Comparison of ENCODE assay signal across 9 cellular contexts in the genomic region with DNA sequence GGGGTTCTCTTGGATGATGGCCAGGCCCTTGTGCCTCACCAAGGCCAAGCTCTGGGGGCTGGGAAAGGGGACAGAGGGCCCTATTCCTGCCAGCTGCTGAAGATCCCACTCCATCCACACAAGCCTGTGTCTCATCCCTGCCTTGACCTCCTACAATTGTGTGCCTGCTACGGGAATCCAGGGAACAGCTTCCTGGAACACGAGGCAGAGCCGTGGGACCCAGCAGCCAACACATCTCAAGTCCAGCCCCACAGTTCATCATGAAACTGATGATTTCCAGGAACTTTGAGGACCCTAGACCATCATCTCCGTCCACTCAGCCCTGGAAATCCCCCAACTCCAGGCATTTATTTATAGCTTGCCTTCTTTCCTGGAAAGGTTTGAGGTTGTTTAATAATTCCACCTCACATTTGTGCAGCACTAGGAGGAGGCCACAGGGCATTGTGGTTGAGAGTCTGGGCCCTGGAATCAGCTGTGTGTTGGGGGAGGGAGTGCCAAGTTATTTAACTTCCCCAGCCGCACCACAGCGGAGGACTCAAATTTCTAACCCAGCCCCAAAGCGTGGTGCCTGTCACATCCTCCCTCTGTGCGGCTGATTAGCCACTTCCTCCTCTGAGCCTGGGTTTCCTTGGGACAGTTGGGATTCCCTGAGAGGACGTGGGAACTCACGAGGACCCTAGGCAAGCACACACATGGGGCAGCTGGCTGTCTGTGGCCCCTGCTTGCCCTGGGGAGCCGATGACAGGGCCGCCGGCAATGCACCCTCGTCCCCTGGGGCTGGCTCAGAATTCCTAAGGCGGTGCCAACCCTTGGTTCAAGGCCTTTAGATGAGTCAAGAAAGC. TPM values are rescaled to one million over a fixed set of nuclear protein-coding genes. Genes with fewer than 3 reads are reported as not detected.
A peak's percentile ranks its signal among the peaks of the same experiment; 100 is the strongest.
DNase-seq lines count a peak whose midpoint lies in the region; FAIRE-seq and TF ChIP-seq lines count a peak whose summit lies in the region.
"Had no signal": no experiment of that assay in that cellular context is flagged by ENCODE, and none has a peak within 500 bp of the region (broad histone marks: within the 10 kb centered on the region; RNA-seq: fewer than 3 reads in every experiment).

No MANE protein-coding gene starts in this region.

- H3K14ac ChIP-seq in H9 (ENCODE audit: insufficient read depth, low read length), result 0 out of 2 replicates have a peak overlapping the region, but pooled peaks have one; percentile 3

- H3K4ac ChIP-seq in H9 (ENCODE audit: low read depth, low read length), result no peak overlapping the region

- DNase-seq in AG20443 (ENCODE audit: low spot score) (peak; percentile 90), H9 (peak; percentile 72), SIG-M5 treated with dmso at 0.1 percent for 504 hours (lab: John Stamatoyannopoulos, UW; ENCODE audit: unreplicated experiment) (peak; percentile 77), endothelial cell of umbilical vein (ENCODE audit: low read depth, low spot score) (peak; percentile 83), mesothelial cell of epicardium (ENCODE audit: low spot score in 2 of 2, unreplicated experiment in 2 of 2) (peak in 1 of 2 experiments; percentile 57), uterus (peak; percentile 32 to 60), putamen (ENCODE audit: low spot score) (no peak), GOT3 (lab: John Stamatoyannopoulos, UW) (no peak)

- H3K79me2 ChIP-seq in H9 (ENCODE audit: insufficient read depth, low read length), result no peaks in the 10 kb centered on the region
- H3K79me2 ChIP-seq in endothelial cell of umbilical vein (ENCODE audit: control insufficient read depth, insufficient read depth, low read length), result no peaks in the 10 kb centered on the region

- no peak for TF ChIP-seq CTCF in H9 (conservative IDR thresholded peaks at IDR 0.05)
- no peak for TF ChIP-seq CTCF in endothelial cell of umbilical vein (IDR thresholded peaks at IDR 0.05; ENCODE audit: extremely low read depth in 1 of 2, insufficient read depth in 1 of 2, low read depth in 1 of 2, low read length in 2 of 2)
- no peak for TF ChIP-seq CTCF in mesothelial cell of epicardium (IDR thresholded peaks at IDR 0.05; ENCODE audit: unreplicated experiment)
- no peak for TF ChIP-seq CTCF in uterus (IDR thresholded peaks at IDR 0.05)

- H4K20me1 ChIP-seq in H9 (ENCODE audit: control insufficient read depth, insufficient read depth, insufficient read length), result no peaks in the 10 kb centered on the region
- no peaks in the 10 kb centered on the region for H4K20me1 ChIP-seq in endothelial cell of umbilical vein (replicated peaks; ENCODE audit: control insufficient read depth, extremely low read depth, insufficient read depth, low read length)

- H3K9me1 ChIP-seq in endothelial cell of umbilical vein (replicated peaks; ENCODE audit: control insufficient read depth, extremely low read depth, insufficient read depth, low read length), result no peaks in the 10 kb centered on the region

- no peak overlapping the region for H3K56ac ChIP-seq in H9 (ENCODE audit: insufficient read length, low read depth, low read length)

- intact Hi-C loops in endothelial cell of umbilical vein (cut with micrococcal nuclease), result loop anchor here (1.0 kb wide), 1 partner anchor 11 kb away; no protein-coding TSS in a partner anchor
- intact Hi-C loops in uterus (cut with DNase I; ENCODE audit: low total_unique reads), result loop anchor here (10.0 kb wide), 1 partner anchor 127 kb away; no protein-coding TSS in a partner anchor

- H2BK12ac ChIP-seq in H9 (ENCODE audit: insufficient read length, low read depth, low read length), result no peak overlapping the region

- H3K4me1 ChIP-seq in H9 (ENCODE audit: insufficient read depth, low read length) (peaks cover 4% of the 10 kb centered on the region; the same call in 1 of the 2 replicates), endothelial cell of umbilical vein (ENCODE audit: control insufficient read depth, extremely low read depth, insufficient read depth, low read length) (peaks cover 20% of the 10 kb centered on the region), uterus (peaks cover 0 to 4% of the 10 kb centered on the region in 2 donors)

- H2BK20ac ChIP-seq in H9 (ENCODE audit: low read depth, low read length, poor library complexity, severe bottlenecking), result no peak overlapping the region

- H3K36me3 ChIP-seq in endothelial cell of umbilical vein (ENCODE audit: control insufficient read depth in 2 of 2, extremely low read depth in 1 of 2, insufficient read depth in 2 of 2, low read length in 2 of 2) (no peaks in the 10 kb centered on the region), uterus (no peaks in the 10 kb centered on the region)

- no CpG with 5 or more reads among the region's 15 CpGs for WGBS in H9 (ENCODE audit: extremely low coverage, insufficient read length, low lambda C conversion rate)

- H3K4me1 Mint-ChIP-seq in H9, result peaks cover 17 to 33% of the 10 kb centered on the region in 2 experiments
- peaks cover 26% of the 10 kb centered on the region for H3K4me1 Mint-ChIP-seq in mesothelial cell of epicardium

- POLR2A ChIA-PET in endothelial cell of umbilical vein (lab: Charles Lee), result interaction anchor here (0.5 to 1.0 kb wide), 3 partner anchors 10 to 132 kb away, joined by 5 to 7 read pairs (median 5); no protein-coding TSS in a partner anchor

- no peak overlapping the region for H4K5ac ChIP-seq in H9 (ENCODE audit: insufficient read length, low read depth, low read length)

- no peak overlapping the region for H2BK5ac ChIP-seq in H9 (ENCODE audit: insufficient read length, low read length)

- no peak overlapping the region for H3K18ac ChIP-seq in H9 (ENCODE audit: insufficient read length, low read depth, low read length)

- CTCF ChIA-PET in endothelial cell of umbilical vein (lab: Charles Lee), result interaction anchor here (0.8 to 3.0 kb wide), 9 partner anchors 10 to 448 kb away, joined by 3 to 24 read pairs (median 4); no protein-coding TSS in a partner anchor

- H3K27me3 ChIP-seq in H9 (ENCODE audit: insufficient read depth, low read length) (no peaks in the 10 kb centered on the region), endothelial cell of umbilical vein (ENCODE audit: control insufficient read depth in 2 of 2, insufficient read depth in 2 of 2, low read length in 2 of 2) (no peaks in the 10 kb centered on the region), uterus (no peaks in the 10 kb centered on the region)

- H3K27ac Mint-ChIP-seq in H9 (peak overlapping the region in 1 of 3 experiments; percentile 83; a peak in 1 of 7 replicates), mesothelial cell of epicardium (peak overlapping the region; percentile 93)

- no peak overlapping the region for H3T11ph ChIP-seq in H9 (ENCODE audit: low read length)

- H3K4me2 ChIP-seq in H9 (ENCODE audit: insufficient read depth, insufficient read length, low read length), result no peak overlapping the region
- peak overlapping the region; percentile 31 for H3K4me2 ChIP-seq in endothelial cell of umbilical vein (ENCODE audit: insufficient read depth, low read length)

- H3K4me3 Mint-ChIP-seq in H9, result no peak overlapping the region; a peak in 1 of 5 replicates
- no peak overlapping the region for H3K4me3 Mint-ChIP-seq in mesothelial cell of epicardium

- no peaks in the 10 kb centered on the region for H3K23me2 ChIP-seq in H9 (ENCODE audit: insufficient read length, low read depth, low read length, poor library complexity, severe bottlenecking)

- peak; percentile 93 for FAIRE-seq in endothelial cell of umbilical vein (lab: Jason Lieb, UNC)

- no peak overlapping the region for H2BK15ac ChIP-seq in H9 (ENCODE audit: low read depth, low read length)

- H3K36me3 Mint-ChIP-seq in H9 (ENCODE audit: insufficient read depth in 1 of 3, low read depth in 3 of 3), result no peaks in the 10 kb centered on the region; a peak in 1 of 7 replicates
- H3K36me3 Mint-ChIP-seq in mesothelial cell of epicardium, result no peaks in the 10 kb centered on the region

- no peak overlapping the region for H3K27ac ChIP-seq in H9 (ENCODE audit: insufficient read length, low read depth, low read length)
- peak overlapping the region; percentile 83 for H3K27ac ChIP-seq in endothelial cell of umbilical vein (ENCODE audit: insufficient read depth, low read depth, low read length)
- peak overlapping the region; percentile 34 to 37 for H3K27ac ChIP-seq in uterus

- H3K4me3 ChIP-seq in endothelial cell of umbilical vein (replicated peaks in 1 of 3; ENCODE audit: insufficient read depth in 1 of 3, low read depth in 1 of 3, low read length in 3 of 3) (no peak overlapping the region), uterus (no peak overlapping the region)

- H3K9ac ChIP-seq in H9 (ENCODE audit: extremely low read depth, insufficient read length, low read length) (no peak overlapping the region), endothelial cell of umbilical vein (replicated peaks; ENCODE audit: extremely low read depth, insufficient read depth, low read length) (peak overlapping the region; percentile 39)

- dilution Hi-C loops in endothelial cell of umbilical vein (cut with MboI; ENCODE audit: extremely low pct_ligation_motif_present, low sequenced_read_pairs), result no loop called here

- no peak overlapping the region for H2BK120ac ChIP-seq in H9 (ENCODE audit: low read depth, low read length, poor library complexity, severe bottlenecking)

- no peaks in the 10 kb centered on the region for H3K79me1 ChIP-seq in H9 (ENCODE audit: insufficient read depth, low read depth, low read length, poor library complexity, severe bottlenecking)

- no peak overlapping the region for H4K91ac ChIP-seq in H9 (ENCODE audit: insufficient read length, low read depth, low read length)

- no peak overlapping the region for H4K8ac ChIP-seq in H9 (replicated peaks; ENCODE audit: insufficient read length, low read depth, low read length)

- TF ChIP-seq POLR2A in endothelial cell of umbilical vein (IDR thresholded peaks at IDR 0.05; ENCODE audit: low read depth, low read length) (no peak), uterus (IDR thresholded peaks at IDR 0.05) (no peak)

- BruUV-seq in endothelial cell of umbilical vein (replicated peaks; lab: Mats Ljungman, UMichigan), result no TSS peak

- no peak overlapping the region for H2AFZ ChIP-seq in H9 (ENCODE audit: low read length)
- peak overlapping the region; percentile 79 for H2AFZ ChIP-seq in endothelial cell of umbilical vein (ENCODE audit: low read depth, low read length)

- H3K27me3 Mint-ChIP-seq in H9 (ENCODE audit: low read depth) (peaks cover 10% of the 10 kb centered on the region), mesothelial cell of epicardium (ENCODE audit: low read depth) (no peaks in the 10 kb centered on the region)

- no peak overlapping the region for H2AK5ac ChIP-seq in H9 (ENCODE audit: insufficient read length, low read length)

- no peak overlapping the region for H3K23ac ChIP-seq in H9 (ENCODE audit: insufficient read length, low read depth, low read length)

- H3K9me3 Mint-ChIP-seq in H9, result no peaks in the 10 kb centered on the region
- H3K9me3 Mint-ChIP-seq in mesothelial cell of epicardium, result no peaks in the 10 kb centered on the region

- H3K9me3 ChIP-seq in H9 (ENCODE audit: control insufficient read depth, low read depth, low read length) (no peaks in the 10 kb centered on the region), endothelial cell of umbilical vein (replicated peaks; ENCODE audit: control insufficient read depth, insufficient read depth, low read length) (no peaks in the 10 kb centered on the region), uterus (no peaks in the 10 kb centered on the region)

RNA-seq across cellular contexts. Expression of a gene that starts 58.2 kb away (rescaled TPM):
- not detected in 2 replicates for total RNA-seq in H9 (2021)
- total RNA-seq in endothelial cell of umbilical vein, result not detected in 2 replicates
- not detected in 2 replicates for polyA plus RNA-seq in endothelial cell of umbilical vein
- 0.04 and 0.06 TPM in 2 replicates for polyA plus RNA-seq in endothelial cell of umbilical vein (2011; cell fraction: cytosol; rRNA removed)
- polyA plus RNA-seq in endothelial cell of umbilical vein (2011; cell fraction: nucleus; rRNA removed), result not detected in 2 replicates
- 0.14 TPM in 1 of 2 replicates, not detected in the other for polyA plus RNA-seq in endothelial cell of umbilical vein (2012)
- polyA minus RNA-seq in endothelial cell of umbilical vein, result not detected in 2 replicates
- polyA minus RNA-seq in endothelial cell of umbilical vein (2011; cell fraction: cytosol; rRNA and poly(A)+ RNA removed), result not detected
- not detected in 2 replicates for polyA minus RNA-seq in endothelial cell of umbilical vein (2011; cell fraction: nucleus; rRNA and poly(A)+ RNA removed)
- 0.22 TPM in 1 of 3 replicates, not detected in the others for total RNA-seq in mesothelial cell of epicardium
- 10 to 100 TPM in 1 of 4 donors, 1 to 10 TPM in 2, under 1 TPM in 1; 0.77 to 16.3 (median 6.0) TPM for total RNA-seq in uterus
- total RNA-seq: epithelial cell of proximal tubule had no signal

Comparison
In these comparisons a context has a peak if more than half of its experiments do, and no peak if none do; other contexts are left out.
1. DNase-seq: peak in AG20443 (single experiment), H9 (single experiment), SIG-M5 treated with dmso at 0.1 percent for 504 hours (single experiment), endothelial cell of umbilical vein (single experiment) and uterus (2 of 2); none in putamen (single experiment) and GOT3 (single experiment).